In genomic region chr10:58475322-58476277, GRCh38 we compare ENCODE assay signal across 12 cellular contexts. TPM values are rescaled to one million over a fixed set of nuclear protein-coding genes. Genes with fewer than 3 reads are reported as not detected.
DNase-seq lines count a peak whose midpoint lies in the region; ATAC-seq, FAIRE-seq and TF ChIP-seq lines count a peak whose summit lies in the region.
"Had no signal": no experiment of that assay in that cellular context is flagged by ENCODE, and none has a peak within 500 bp of the region (broad histone marks: within the 10 kb centered on the region; RNA-seq: fewer than 3 reads in every experiment).

No MANE protein-coding gene starts in this region.

- no peak for TF ChIP-seq CTCF in brain microvascular endothelial cell (IDR thresholded peaks at IDR 0.05; ENCODE audit: low read depth, low read length, missing control alignments)

- H3K27me3 ChIP-seq in brain microvascular endothelial cell (replicated peaks): no peaks in the 10 kb centered on the region

- H3K36me3 ChIP-seq in brain microvascular endothelial cell (replicated peaks): no peaks in the 10 kb centered on the region

- DNase-seq in H54 (ENCODE audit: insufficient read length, low spot score): no peak
- peak; percentile 71 for DNase-seq in brain microvascular endothelial cell
- DNase-seq in iris pigment epithelial cell (ENCODE audit: low read depth): peak; percentile 53
- peak; percentile 12 for DNase-seq in superior temporal gyrus (ENCODE audit: extremely low spot score)
- DNase-seq in posterior vena cava (ENCODE audit: low spot score): no peak
- no peak for DNase-seq in NCI-H2227 (lab: John Stamatoyannopoulos, UW; ENCODE audit: unreplicated experiment)
- DNase-seq: activated naive CD4-positive, alpha-beta T cell; KBM-7; NCI-H774; T1000 had no signal

- intact Hi-C loops in posterior vena cava (cut with DNase I): no loop called here

- ATAC-seq in GM19452 (IDR thresholded peaks at IDR 0.05; ENCODE audit: unreplicated experiment) (no peak), GM21576 (IDR thresholded peaks at IDR 0.05; ENCODE audit: unreplicated experiment) (no peak)

- H3K27ac ChIP-seq in brain microvascular endothelial cell: peak overlapping the region; percentile 89

- in situ Hi-C loops in brain microvascular endothelial cell (cut with HindIII; ENCODE audit: low pct_ligation_motif_present, low sequenced_read_pairs): no loop called here

- H3K4me3 ChIP-seq in brain microvascular endothelial cell (ENCODE audit: low read depth, low read length): peak overlapping the region; percentile 20

- TF ChIP-seq POLR2A in H54 (IDR thresholded peaks at IDR 0.05; ENCODE audit: low read depth, low read length): no peak

- FAIRE-seq in H54 (lab: Jason Lieb, UNC): peak; percentile 98

RNA-seq across cellular contexts. Expression of gene BICC1, which starts 37.1 kb away (rescaled TPM):
- 10 to 100 TPM; 28.5 to 46.5 TPM for total RNA-seq in posterior vena cava

Comparison
In these comparisons a context has a peak if more than half of its experiments do, and no peak if none do; other contexts are left out.
1. DNase-seq: peak in brain microvascular endothelial cell (single experiment), iris pigment epithelial cell (single experiment) and superior temporal gyrus (single experiment); none in H54 (single experiment), posterior vena cava (single experiment) and NCI-H2227 (single experiment).